In genomic region chr3:2615080-2615479, GRCh38 we compare ENCODE assay signal across 8 cellular contexts.
"Had no signal": no experiment of that assay in that cellular context is flagged by ENCODE, and none has a peak within 500 bp of the region (broad histone marks: within the 10 kb centered on the region; RNA-seq: fewer than 3 reads in every experiment).

No MANE protein-coding gene starts in this region.

- H3K4me3 ChIP-seq: K562 had no signal

- DNase-seq: IMR-90, KBM-7, KG1 had no signal

- ATAC-seq: HepG2, K562 had no signal

- FAIRE-seq: HepG2, HTR-8/SVneo, K562 had no signal

- H3K4me2 ChIP-seq: KMS-11 had no signal

- H3K9ac ChIP-seq: KMS-11 had no signal

- H3K27ac ChIP-seq: HL-60, KMS-11 had no signal
